ENCODE assay signal across 18 cellular contexts in genomic region chr12:62484234-62484633, GRCh38. TPM values are rescaled to one million over a fixed set of nuclear protein-coding genes. Genes with fewer than 3 reads are reported as not detected.
DNase-seq lines count a peak whose midpoint lies in the region; ATAC-seq, FAIRE-seq and TF ChIP-seq lines count a peak whose summit lies in the region.
"Had no signal": no experiment of that assay in that cellular context is flagged by ENCODE, and none has a peak within 500 bp of the region (broad histone marks: within the 10 kb centered on the region; RNA-seq: fewer than 3 reads in every experiment).

No MANE protein-coding gene starts in this region.

- POLR2A ChIA-PET in activated CD4-positive, alpha-beta T cell treated with anti-CD3 and anti-CD28 coated beads for 36 hours (lab: Charles Lee), result no interaction called here

- H3K4me3 ChIP-seq in adipocyte (ENCODE audit: low read length), result peak overlapping the region; percentile 40
- H3K4me3 ChIP-seq: hepatocyte, psoas muscle had no signal

- peaks cover 16% of the 10 kb centered on the region for H3K36me3 ChIP-seq in adipocyte (ENCODE audit: control insufficient read depth, insufficient read depth, low read length, severe bottlenecking)

- no peak overlapping the region for H3K27ac Mint-ChIP-seq in activated CD4-positive, alpha-beta T cell treated with anti-CD3 and anti-CD28 coated beads for 36 hours
- H3K27ac Mint-ChIP-seq in memory B cell, result peak overlapping the region; percentile 58
- H3K27ac Mint-ChIP-seq: activated CD4-positive, alpha-beta T cell treated with anti-CD3 and anti-CD28 coated beads, Interleukin-2, amount 10 ng/mL, durations not matched to agents 7 days and 5 days had no signal

- H3K9me3 ChIP-seq in adipocyte (ENCODE audit: control insufficient read depth, low read length), result no peaks in the 10 kb centered on the region
- H3K9me3 ChIP-seq: psoas muscle had no signal

- CTCF ChIA-PET in activated CD4-positive, alpha-beta T cell treated with anti-CD3 and anti-CD28 coated beads for 36 hours (lab: Charles Lee), result no interaction called here

- H3K27me3 Mint-ChIP-seq in activated CD4-positive, alpha-beta T cell treated with anti-CD3 and anti-CD28 coated beads for 36 hours, result no peaks in the 10 kb centered on the region
- H3K27me3 Mint-ChIP-seq in memory B cell, result no peaks in the 10 kb centered on the region
- H3K27me3 Mint-ChIP-seq: activated CD4-positive, alpha-beta T cell treated with anti-CD3 and anti-CD28 coated beads, Interleukin-2, amount 10 ng/mL, durations not matched to agents 7 days and 5 days; CD4-positive, alpha-beta memory T cell; IgD-negative memory B cell had no signal

- ATAC-seq in activated CD4-positive, alpha-beta T cell treated with anti-CD3 and anti-CD28 coated beads for 36 hours, result peak; percentile 36
- no peak for ATAC-seq in memory B cell (ENCODE audit: low read depth)
- ATAC-seq in GM21619 (IDR thresholded peaks at IDR 0.05; ENCODE audit: unreplicated experiment), result no peak
- ATAC-seq: psoas muscle had no signal

- H3K27me3 ChIP-seq in adipocyte (replicated peaks; ENCODE audit: control insufficient read depth, insufficient read depth, low read length), result no peaks in the 10 kb centered on the region
- H3K27me3 ChIP-seq: hepatocyte had no signal

- H3K9ac ChIP-seq in adipocyte (ENCODE audit: low read length), result peak overlapping the region; percentile 7

- no peak for DNase-seq in activated CD4-positive, alpha-beta T cell treated with anti-CD3 and anti-CD28 coated beads for 36 hours
- no peak for DNase-seq in activated CD4-positive, alpha-beta T cell treated with anti-CD3 and anti-CD28 coated beads, Interleukin-2, amount 50 U/mL, for 1 hour
- DNase-seq in H54 (ENCODE audit: insufficient read length, low spot score) (no peak), adipocyte (ENCODE audit: low read depth) (peak; percentile 29), memory B cell (ENCODE audit: low spot score in 2 of 2) (no peak), NCI-H187 (lab: John Stamatoyannopoulos, UW) (no peak), OCI-M1 (lab: John Stamatoyannopoulos, UW) (no peak)
- DNase-seq: activated CD4-positive, alpha-beta T cell treated with anti-CD3 and anti-CD28 coated beads, Interleukin-2, amount 10 ng/mL, durations not matched to agents 7 days and 5 days; CD4-positive, alpha-beta memory T cell; NCI-H1092; psoas muscle; Right ventricle myocardium superior; stimulated activated CD4-positive, alpha-beta T cell treated with anti-CD3 and anti-CD28 coated beads, Interleukin-12 subunit alpha, Interleukin-12 subunit beta, amount 100 ng/mL, for 4 hours had no signal

- peaks cover 19% of the 10 kb centered on the region for H3K4me1 Mint-ChIP-seq in activated CD4-positive, alpha-beta T cell treated with anti-CD3 and anti-CD28 coated beads for 36 hours
- peaks cover 14% of the 10 kb centered on the region for H3K4me1 Mint-ChIP-seq in memory B cell
- H3K4me1 Mint-ChIP-seq: activated CD4-positive, alpha-beta T cell treated with anti-CD3 and anti-CD28 coated beads, Interleukin-2, amount 10 ng/mL, durations not matched to agents 7 days and 5 days had no signal

- peak; percentile 58 for FAIRE-seq in H54 (lab: Jason Lieb, UNC)
- FAIRE-seq: colon, GM12892 had no signal

- no peak for TF ChIP-seq POLR2A in H54 (IDR thresholded peaks at IDR 0.05; ENCODE audit: low read depth, low read length)

- peaks cover 13% of the 10 kb centered on the region for H3K36me3 Mint-ChIP-seq in activated CD4-positive, alpha-beta T cell treated with anti-CD3 and anti-CD28 coated beads for 36 hours (ENCODE audit: low read depth)
- peaks cover 19% of the 10 kb centered on the region for H3K36me3 Mint-ChIP-seq in memory B cell

- no peaks in the 10 kb centered on the region for H3K9me3 Mint-ChIP-seq in activated CD4-positive, alpha-beta T cell treated with anti-CD3 and anti-CD28 coated beads for 36 hours (ENCODE audit: low read depth)
- no peaks in the 10 kb centered on the region for H3K9me3 Mint-ChIP-seq in memory B cell
- H3K9me3 Mint-ChIP-seq: CD4-positive, alpha-beta memory T cell; IgD-negative memory B cell had no signal

- intact Hi-C loops in activated CD4-positive, alpha-beta T cell treated with anti-CD3 and anti-CD28 coated beads for 36 hours (cut with DNase I, micrococcal nuclease), result no loop called here

- no peak overlapping the region for H3K4me3 Mint-ChIP-seq in activated CD4-positive, alpha-beta T cell treated with anti-CD3 and anti-CD28 coated beads for 36 hours
- no peak overlapping the region for H3K4me3 Mint-ChIP-seq in memory B cell
- H3K4me3 Mint-ChIP-seq: activated CD4-positive, alpha-beta T cell treated with anti-CD3 and anti-CD28 coated beads, Interleukin-2, amount 10 ng/mL, durations not matched to agents 7 days and 5 days; CD4-positive, alpha-beta memory T cell; IgD-negative memory B cell had no signal

- peaks cover 12% of the 10 kb centered on the region for H3K4me1 ChIP-seq in adipocyte (ENCODE audit: control insufficient read depth, insufficient read depth, low read length)
- H3K4me1 ChIP-seq: psoas muscle had no signal

RNA-seq across cellular contexts. Expression of gene MON2, which starts 17.6 kb away (rescaled TPM):
- 10 to 100 TPM; 26.9 to 31.3 TPM for total RNA-seq in activated CD4-positive, alpha-beta T cell treated with anti-CD3 and anti-CD28 coated beads for 36 hours
